ENCODE assay signal across 1 cellular context in the genomic region with DNA sequence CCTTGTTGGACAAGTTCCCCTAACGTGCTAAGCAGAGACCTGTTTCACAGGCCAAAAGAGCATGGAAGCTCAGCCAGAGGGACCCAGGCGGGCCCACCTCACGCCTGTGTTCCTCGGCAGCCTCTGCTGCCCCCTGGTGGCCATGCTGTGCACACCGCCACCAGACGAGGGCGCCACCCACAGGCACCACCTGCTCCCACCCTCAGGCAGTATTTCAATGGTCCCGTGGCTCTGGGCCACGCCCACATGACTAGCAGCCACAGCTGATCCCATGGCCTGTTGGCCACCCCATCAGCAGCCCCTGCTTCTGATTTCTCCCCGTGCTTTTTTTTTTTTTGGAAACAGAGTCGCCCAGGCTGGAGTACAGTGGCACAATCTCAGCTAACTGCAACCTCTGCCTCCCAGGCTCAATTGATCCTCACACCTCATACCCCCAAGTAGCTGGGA.
TF ChIP-seq lines count a peak whose summit lies in the region.

No MANE protein-coding gene starts in this region.

TF ChIP-seq in K562, 482 proteins besides CTCF, POLR2A, EP300 and RAD21 (continued from another document and continues in another):
- TF ChIP-seq, protein P1, sequence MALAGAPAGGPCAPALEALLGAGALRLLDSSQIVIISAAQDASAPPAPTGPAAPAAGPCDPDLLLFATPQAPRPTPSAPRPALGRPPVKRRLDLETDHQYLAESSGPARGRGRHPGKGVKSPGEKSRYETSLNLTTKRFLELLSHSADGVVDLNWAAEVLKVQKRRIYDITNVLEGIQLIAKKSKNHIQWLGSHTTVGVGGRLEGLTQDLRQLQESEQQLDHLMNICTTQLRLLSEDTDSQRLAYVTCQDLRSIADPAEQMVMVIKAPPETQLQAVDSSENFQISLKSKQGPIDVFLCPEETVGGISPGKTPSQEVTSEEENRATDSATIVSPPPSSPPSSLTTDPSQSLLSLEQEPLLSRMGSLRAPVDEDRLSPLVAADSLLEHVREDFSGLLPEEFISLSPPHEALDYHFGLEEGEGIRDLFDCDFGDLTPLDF (CRISPR knock-in tag; IDR thresholded peaks at IDR 0.05), result no peak
- TF ChIP-seq BHLHE40 (IDR thresholded peaks at IDR 0.05; ENCODE audit: low read length) (peak; percentile 92), ZNF696 (CRISPR knock-in tag; conservative IDR thresholded peaks at IDR 0.05) (no peak), ARNT (IDR thresholded peaks at IDR 0.05) (no peak), ARID2 (IDR thresholded peaks at IDR 0.05) (peak; percentile 67; the same call in 1 of the 2 replicates), PHB (CRISPR knock-in tag; IDR thresholded peaks at IDR 0.05) (no peak), ZNF12 (CRISPR knock-in tag; IDR thresholded peaks at IDR 0.05) (no peak), ZBTB1 (CRISPR knock-in tag; IDR thresholded peaks at IDR 0.05; ENCODE audit: borderline replicate concordance, low read depth) (no peak), MAFK (IDR thresholded peaks at IDR 0.05; ENCODE audit: low read length) (peak; percentile 45; the same call in 1 of the 2 replicates), KLF16 (IDR thresholded peaks at IDR 0.05) (peak; percentile 61), TCFL5 (CRISPR knock-in tag; conservative IDR thresholded peaks at IDR 0.05) (no peak), MCM2 (IDR thresholded peaks at IDR 0.05; ENCODE audit: low read depth) (no peak), STAT5A (IDR thresholded peaks at IDR 0.05; ENCODE audit: borderline replicate concordance, low read length) (no peak), ZNF778 (CRISPR knock-in tag; IDR thresholded peaks at IDR 0.05) (no peak), GATAD2A (IDR thresholded peaks at IDR 0.05) (peak; percentile 93), KLF1 (tag; IDR thresholded peaks at IDR 0.05) (0 out of 2 replicates have a peak, but pooled peaks have one; percentile 39), ZFX (CRISPR knock-in tag; IDR thresholded peaks at IDR 0.05) (peak; percentile 40), MEIS2 (IDR thresholded peaks at IDR 0.05; ENCODE audit: partially characterized antibody) (peak; percentile 80), MIER1 (IDR thresholded peaks at IDR 0.05; ENCODE audit: low read depth) (no peak), ESRRA (IDR thresholded peaks at IDR 0.05; ENCODE audit: borderline replicate concordance, low read depth) (0 out of 2 replicates have a peak, but pooled peaks have one; percentile 59), THRAP3 (IDR thresholded peaks at IDR 0.05; ENCODE audit: borderline replicate concordance) (no peak), BCOR (IDR thresholded peaks at IDR 0.05) (peak; percentile 27; the same call in 1 of the 2 replicates), BDP1 (IDR thresholded peaks at IDR 0.05; ENCODE audit: insufficient read depth, insufficient read length) (no peak), ZFP30 (CRISPR knock-in tag; IDR thresholded peaks at IDR 0.05; ENCODE audit: borderline replicate concordance) (no peak), ZNF175 (CRISPR knock-in tag; IDR thresholded peaks at IDR 0.05; ENCODE audit: low read depth) (no peak), ZNF830 (CRISPR knock-in tag; IDR thresholded peaks at IDR 0.05) (0 out of 2 replicates have a peak, but pooled peaks have one; percentile 75), TRIM28 (IDR thresholded peaks at IDR 0.05) (peak; percentile 69; the same call in 1 of the 2 replicates), EP400 (IDR thresholded peaks at IDR 0.05) (peak; percentile 51; the same call in 1 of the 2 replicates), ZNF384 (IDR thresholded peaks at IDR 0.05; ENCODE audit: low read depth, low read length) (peak; percentile 74), RBFOX2 (IDR thresholded peaks at IDR 0.05; ENCODE audit: low read depth, low read length) (peak; percentile 42; the same call in 1 of the 2 replicates), ZNF780A (CRISPR knock-in tag; IDR thresholded peaks at IDR 0.05) (no peak)
- TF ChIP-seq, protein P2, sequence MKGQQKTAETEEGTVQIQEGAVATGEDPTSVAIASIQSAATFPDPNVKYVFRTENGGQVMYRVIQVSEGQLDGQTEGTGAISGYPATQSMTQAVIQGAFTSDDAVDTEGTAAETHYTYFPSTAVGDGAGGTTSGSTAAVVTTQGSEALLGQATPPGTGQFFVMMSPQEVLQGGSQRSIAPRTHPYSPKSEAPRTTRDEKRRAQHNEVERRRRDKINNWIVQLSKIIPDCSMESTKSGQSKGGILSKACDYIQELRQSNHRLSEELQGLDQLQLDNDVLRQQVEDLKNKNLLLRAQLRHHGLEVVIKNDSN (CRISPR knock-in tag; IDR thresholded peaks at IDR 0.05), result peak; percentile 93
- TF ChIP-seq, protein P3, sequence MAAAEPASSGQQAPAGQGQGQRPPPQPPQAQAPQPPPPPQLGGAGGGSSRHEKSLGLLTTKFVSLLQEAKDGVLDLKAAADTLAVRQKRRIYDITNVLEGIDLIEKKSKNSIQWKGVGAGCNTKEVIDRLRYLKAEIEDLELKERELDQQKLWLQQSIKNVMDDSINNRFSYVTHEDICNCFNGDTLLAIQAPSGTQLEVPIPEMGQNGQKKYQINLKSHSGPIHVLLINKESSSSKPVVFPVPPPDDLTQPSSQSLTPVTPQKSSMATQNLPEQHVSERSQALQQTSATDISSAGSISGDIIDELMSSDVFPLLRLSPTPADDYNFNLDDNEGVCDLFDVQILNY (CRISPR knock-in tag; IDR thresholded peaks at IDR 0.05), result no peak
- TF ChIP-seq, protein P4, sequence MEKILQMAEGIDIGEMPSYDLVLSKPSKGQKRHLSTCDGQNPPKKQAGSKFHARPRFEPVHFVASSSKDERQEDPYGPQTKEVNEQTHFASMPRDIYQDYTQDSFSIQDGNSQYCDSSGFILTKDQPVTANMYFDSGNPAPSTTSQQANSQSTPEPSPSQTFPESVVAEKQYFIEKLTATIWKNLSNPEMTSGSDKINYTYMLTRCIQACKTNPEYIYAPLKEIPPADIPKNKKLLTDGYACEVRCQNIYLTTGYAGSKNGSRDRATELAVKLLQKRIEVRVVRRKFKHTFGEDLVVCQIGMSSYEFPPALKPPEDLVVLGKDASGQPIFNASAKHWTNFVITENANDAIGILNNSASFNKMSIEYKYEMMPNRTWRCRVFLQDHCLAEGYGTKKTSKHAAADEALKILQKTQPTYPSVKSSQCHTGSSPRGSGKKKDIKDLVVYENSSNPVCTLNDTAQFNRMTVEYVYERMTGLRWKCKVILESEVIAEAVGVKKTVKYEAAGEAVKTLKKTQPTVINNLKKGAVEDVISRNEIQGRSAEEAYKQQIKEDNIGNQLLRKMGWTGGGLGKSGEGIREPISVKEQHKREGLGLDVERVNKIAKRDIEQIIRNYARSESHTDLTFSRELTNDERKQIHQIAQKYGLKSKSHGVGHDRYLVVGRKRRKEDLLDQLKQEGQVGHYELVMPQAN (IDR thresholded peaks at IDR 0.05; ENCODE audit: borderline replicate concordance), result peak; percentile 64; the same call in 1 of the 2 replicates
- TF ChIP-seq, protein P5, sequence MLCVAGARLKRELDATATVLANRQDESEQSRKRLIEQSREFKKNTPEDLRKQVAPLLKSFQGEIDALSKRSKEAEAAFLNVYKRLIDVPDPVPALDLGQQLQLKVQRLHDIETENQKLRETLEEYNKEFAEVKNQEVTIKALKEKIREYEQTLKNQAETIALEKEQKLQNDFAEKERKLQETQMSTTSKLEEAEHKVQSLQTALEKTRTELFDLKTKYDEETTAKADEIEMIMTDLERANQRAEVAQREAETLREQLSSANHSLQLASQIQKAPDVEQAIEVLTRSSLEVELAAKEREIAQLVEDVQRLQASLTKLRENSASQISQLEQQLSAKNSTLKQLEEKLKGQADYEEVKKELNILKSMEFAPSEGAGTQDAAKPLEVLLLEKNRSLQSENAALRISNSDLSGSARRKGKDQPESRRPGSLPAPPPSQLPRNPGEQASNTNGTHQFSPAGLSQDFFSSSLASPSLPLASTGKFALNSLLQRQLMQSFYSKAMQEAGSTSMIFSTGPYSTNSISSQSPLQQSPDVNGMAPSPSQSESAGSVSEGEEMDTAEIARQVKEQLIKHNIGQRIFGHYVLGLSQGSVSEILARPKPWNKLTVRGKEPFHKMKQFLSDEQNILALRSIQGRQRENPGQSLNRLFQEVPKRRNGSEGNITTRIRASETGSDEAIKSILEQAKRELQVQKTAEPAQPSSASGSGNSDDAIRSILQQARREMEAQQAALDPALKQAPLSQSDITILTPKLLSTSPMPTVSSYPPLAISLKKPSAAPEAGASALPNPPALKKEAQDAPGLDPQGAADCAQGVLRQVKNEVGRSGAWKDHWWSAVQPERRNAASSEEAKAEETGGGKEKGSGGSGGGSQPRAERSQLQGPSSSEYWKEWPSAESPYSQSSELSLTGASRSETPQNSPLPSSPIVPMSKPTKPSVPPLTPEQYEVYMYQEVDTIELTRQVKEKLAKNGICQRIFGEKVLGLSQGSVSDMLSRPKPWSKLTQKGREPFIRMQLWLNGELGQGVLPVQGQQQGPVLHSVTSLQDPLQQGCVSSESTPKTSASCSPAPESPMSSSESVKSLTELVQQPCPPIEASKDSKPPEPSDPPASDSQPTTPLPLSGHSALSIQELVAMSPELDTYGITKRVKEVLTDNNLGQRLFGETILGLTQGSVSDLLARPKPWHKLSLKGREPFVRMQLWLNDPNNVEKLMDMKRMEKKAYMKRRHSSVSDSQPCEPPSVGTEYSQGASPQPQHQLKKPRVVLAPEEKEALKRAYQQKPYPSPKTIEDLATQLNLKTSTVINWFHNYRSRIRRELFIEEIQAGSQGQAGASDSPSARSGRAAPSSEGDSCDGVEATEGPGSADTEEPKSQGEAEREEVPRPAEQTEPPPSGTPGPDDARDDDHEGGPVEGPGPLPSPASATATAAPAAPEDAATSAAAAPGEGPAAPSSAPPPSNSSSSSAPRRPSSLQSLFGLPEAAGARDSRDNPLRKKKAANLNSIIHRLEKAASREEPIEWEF (CRISPR knock-in tag; IDR thresholded peaks at IDR 0.05), result no peak
- TF ChIP-seq, protein P6, sequence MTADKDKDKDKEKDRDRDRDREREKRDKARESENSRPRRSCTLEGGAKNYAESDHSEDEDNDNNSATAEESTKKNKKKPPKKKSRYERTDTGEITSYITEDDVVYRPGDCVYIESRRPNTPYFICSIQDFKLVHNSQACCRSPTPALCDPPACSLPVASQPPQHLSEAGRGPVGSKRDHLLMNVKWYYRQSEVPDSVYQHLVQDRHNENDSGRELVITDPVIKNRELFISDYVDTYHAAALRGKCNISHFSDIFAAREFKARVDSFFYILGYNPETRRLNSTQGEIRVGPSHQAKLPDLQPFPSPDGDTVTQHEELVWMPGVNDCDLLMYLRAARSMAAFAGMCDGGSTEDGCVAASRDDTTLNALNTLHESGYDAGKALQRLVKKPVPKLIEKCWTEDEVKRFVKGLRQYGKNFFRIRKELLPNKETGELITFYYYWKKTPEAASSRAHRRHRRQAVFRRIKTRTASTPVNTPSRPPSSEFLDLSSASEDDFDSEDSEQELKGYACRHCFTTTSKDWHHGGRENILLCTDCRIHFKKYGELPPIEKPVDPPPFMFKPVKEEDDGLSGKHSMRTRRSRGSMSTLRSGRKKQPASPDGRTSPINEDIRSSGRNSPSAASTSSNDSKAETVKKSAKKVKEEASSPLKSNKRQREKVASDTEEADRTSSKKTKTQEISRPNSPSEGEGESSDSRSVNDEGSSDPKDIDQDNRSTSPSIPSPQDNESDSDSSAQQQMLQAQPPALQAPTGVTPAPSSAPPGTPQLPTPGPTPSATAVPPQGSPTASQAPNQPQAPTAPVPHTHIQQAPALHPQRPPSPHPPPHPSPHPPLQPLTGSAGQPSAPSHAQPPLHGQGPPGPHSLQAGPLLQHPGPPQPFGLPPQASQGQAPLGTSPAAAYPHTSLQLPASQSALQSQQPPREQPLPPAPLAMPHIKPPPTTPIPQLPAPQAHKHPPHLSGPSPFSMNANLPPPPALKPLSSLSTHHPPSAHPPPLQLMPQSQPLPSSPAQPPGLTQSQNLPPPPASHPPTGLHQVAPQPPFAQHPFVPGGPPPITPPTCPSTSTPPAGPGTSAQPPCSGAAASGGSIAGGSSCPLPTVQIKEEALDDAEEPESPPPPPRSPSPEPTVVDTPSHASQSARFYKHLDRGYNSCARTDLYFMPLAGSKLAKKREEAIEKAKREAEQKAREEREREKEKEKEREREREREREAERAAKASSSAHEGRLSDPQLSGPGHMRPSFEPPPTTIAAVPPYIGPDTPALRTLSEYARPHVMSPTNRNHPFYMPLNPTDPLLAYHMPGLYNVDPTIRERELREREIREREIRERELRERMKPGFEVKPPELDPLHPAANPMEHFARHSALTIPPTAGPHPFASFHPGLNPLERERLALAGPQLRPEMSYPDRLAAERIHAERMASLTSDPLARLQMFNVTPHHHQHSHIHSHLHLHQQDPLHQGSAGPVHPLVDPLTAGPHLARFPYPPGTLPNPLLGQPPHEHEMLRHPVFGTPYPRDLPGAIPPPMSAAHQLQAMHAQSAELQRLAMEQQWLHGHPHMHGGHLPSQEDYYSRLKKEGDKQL (CRISPR knock-in tag; IDR thresholded peaks at IDR 0.05; ENCODE audit: borderline replicate concordance), result no peak
- TF ChIP-seq, protein P7, sequence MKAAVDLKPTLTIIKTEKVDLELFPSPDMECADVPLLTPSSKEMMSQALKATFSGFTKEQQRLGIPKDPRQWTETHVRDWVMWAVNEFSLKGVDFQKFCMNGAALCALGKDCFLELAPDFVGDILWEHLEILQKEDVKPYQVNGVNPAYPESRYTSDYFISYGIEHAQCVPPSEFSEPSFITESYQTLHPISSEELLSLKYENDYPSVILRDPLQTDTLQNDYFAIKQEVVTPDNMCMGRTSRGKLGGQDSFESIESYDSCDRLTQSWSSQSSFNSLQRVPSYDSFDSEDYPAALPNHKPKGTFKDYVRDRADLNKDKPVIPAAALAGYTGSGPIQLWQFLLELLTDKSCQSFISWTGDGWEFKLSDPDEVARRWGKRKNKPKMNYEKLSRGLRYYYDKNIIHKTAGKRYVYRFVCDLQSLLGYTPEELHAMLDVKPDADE (conservative IDR thresholded peaks at IDR 0.05; ENCODE audit: control insufficient read depth, low read depth, low read length), result peak; percentile 53; the same call in 1 of the 2 replicates
- TF ChIP-seq, protein P8, sequence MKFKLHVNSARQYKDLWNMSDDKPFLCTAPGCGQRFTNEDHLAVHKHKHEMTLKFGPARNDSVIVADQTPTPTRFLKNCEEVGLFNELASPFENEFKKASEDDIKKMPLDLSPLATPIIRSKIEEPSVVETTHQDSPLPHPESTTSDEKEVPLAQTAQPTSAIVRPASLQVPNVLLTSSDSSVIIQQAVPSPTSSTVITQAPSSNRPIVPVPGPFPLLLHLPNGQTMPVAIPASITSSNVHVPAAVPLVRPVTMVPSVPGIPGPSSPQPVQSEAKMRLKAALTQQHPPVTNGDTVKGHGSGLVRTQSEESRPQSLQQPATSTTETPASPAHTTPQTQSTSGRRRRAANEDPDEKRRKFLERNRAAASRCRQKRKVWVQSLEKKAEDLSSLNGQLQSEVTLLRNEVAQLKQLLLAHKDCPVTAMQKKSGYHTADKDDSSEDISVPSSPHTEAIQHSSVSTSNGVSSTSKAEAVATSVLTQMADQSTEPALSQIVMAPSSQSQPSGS (CRISPR knock-in tag; IDR thresholded peaks at IDR 0.05), result no peak
- TF ChIP-seq, protein P9, sequence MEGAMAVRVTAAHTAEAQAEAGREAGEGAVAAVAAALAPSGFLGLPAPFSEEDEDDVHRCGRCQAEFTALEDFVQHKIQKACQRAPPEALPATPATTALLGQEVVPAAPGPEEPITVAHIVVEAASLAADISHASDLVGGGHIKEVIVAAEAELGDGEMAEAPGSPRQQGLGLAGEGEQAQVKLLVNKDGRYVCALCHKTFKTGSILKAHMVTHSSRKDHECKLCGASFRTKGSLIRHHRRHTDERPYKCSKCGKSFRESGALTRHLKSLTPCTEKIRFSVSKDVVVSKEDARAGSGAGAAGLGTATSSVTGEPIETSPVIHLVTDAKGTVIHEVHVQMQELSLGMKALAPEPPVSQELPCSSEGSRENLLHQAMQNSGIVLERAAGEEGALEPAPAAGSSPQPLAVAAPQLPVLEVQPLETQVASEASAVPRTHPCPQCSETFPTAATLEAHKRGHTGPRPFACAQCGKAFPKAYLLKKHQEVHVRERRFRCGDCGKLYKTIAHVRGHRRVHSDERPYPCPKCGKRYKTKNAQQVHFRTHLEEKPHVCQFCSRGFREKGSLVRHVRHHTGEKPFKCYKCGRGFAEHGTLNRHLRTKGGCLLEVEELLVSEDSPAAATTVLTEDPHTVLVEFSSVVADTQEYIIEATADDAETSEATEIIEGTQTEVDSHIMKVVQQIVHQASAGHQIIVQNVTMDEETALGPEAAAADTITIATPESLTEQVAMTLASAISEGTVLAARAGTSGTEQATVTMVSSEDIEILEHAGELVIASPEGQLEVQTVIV (CRISPR knock-in tag; IDR thresholded peaks at IDR 0.05; ENCODE audit: borderline replicate concordance), result no peak
